14 cellular contexts compared by ENCODE assay signal in genomic region chr6:161444966-161445799, GRCh38.
DNase-seq lines count a peak whose midpoint lies in the region; ATAC-seq and TF ChIP-seq lines count a peak whose summit lies in the region.
"Had no signal": no experiment of that assay in that cellular context is flagged by ENCODE, and none has a peak within 500 bp of the region (broad histone marks: within the 10 kb centered on the region; RNA-seq: fewer than 3 reads in every experiment).

No MANE protein-coding gene starts in this region.

- H3K36me3 Mint-ChIP-seq in brain (peaks cover 2% of the 10 kb centered on the region), mesothelial cell of epicardium (no peaks in the 10 kb centered on the region)

- H3K4me1 ChIP-seq in skeletal muscle tissue (ENCODE audit: control insufficient read depth in 3 of 3, insufficient read depth in 3 of 3, low read length in 3 of 3), result peaks cover 10 to 23% (median 13%) of the 10 kb centered on the region in 3 donors
- H3K4me1 ChIP-seq: colonic mucosa, parathyroid adenoma had no signal

- peak; percentile 39 for DNase-seq in MG63
- no peak for DNase-seq in mesothelial cell of epicardium (ENCODE audit: low spot score in 2 of 2, unreplicated experiment in 2 of 2)
- no peak for DNase-seq in NCI-H2227 treated with DMSO at 0.1 percent for 48 hours (lab: John Stamatoyannopoulos, UW)
- DNase-seq: colonic mucosa, NCI-H1092, SK-N-SH had no signal

- peak overlapping the region; percentile 38 to 72 (median 65) for H3K9ac ChIP-seq in skeletal muscle tissue (ENCODE audit: low read depth in 1 of 3, low read length in 3 of 3)
- H3K9ac ChIP-seq: parathyroid adenoma, SK-N-SH had no signal

- H3K27me3 Mint-ChIP-seq in brain, result peaks cover 3% of the 10 kb centered on the region
- no peaks in the 10 kb centered on the region for H3K27me3 Mint-ChIP-seq in mesothelial cell of epicardium (ENCODE audit: low read depth)
- H3K27me3 Mint-ChIP-seq: B cell had no signal

- H3K36me3 ChIP-seq in MG63 (no peaks in the 10 kb centered on the region), skeletal muscle tissue (ENCODE audit: control insufficient read depth in 3 of 3, insufficient read depth in 3 of 3, low read length in 3 of 3) (no peaks in the 10 kb centered on the region)
- H3K36me3 ChIP-seq: colonic mucosa had no signal

- H3K27me3 ChIP-seq in MG63 (no peaks in the 10 kb centered on the region), skeletal muscle tissue (ENCODE audit: control insufficient read depth in 3 of 3, insufficient read depth in 3 of 3, low read length in 3 of 3) (no peaks in the 10 kb centered on the region)
- H3K27me3 ChIP-seq: colonic mucosa had no signal

- H3K4me3 ChIP-seq in MG63, result no peak overlapping the region
- peak overlapping the region; percentile 45 to 59 (median 50) for H3K4me3 ChIP-seq in skeletal muscle tissue (ENCODE audit: low read length in 3 of 3)
- H3K4me3 ChIP-seq: colonic mucosa, mucosa of descending colon had no signal

- peaks cover 71% of the 10 kb centered on the region for H3K4me1 Mint-ChIP-seq in brain
- H3K4me1 Mint-ChIP-seq in mesothelial cell of epicardium, result peaks cover 38% of the 10 kb centered on the region
- H3K4me1 Mint-ChIP-seq: B cell had no signal

- H3K9me3 ChIP-seq in MG63 (no peaks in the 10 kb centered on the region), skeletal muscle tissue (ENCODE audit: control insufficient read depth in 3 of 3, low read length in 3 of 3) (no peaks in the 10 kb centered on the region)
- H3K9me3 ChIP-seq: colonic mucosa, mucosa of descending colon, SK-N-SH had no signal

- peak overlapping the region; percentile 47 to 83 (median 76) for H3K4me3 Mint-ChIP-seq in brain
- peak overlapping the region; percentile 3 for H3K4me3 Mint-ChIP-seq in mesothelial cell of epicardium
- H3K4me3 Mint-ChIP-seq: B cell, IgD-negative memory B cell had no signal

- peak overlapping the region; percentile 92 to 99 (median 98) for H3K27ac Mint-ChIP-seq in brain
- H3K27ac Mint-ChIP-seq in mesothelial cell of epicardium, result peak overlapping the region; percentile 60
- H3K27ac Mint-ChIP-seq: B cell, IgD-negative memory B cell had no signal

- peak overlapping the region; percentile 30 for H3K27ac ChIP-seq in skeletal muscle tissue (ENCODE audit: low read depth, low read length)
- H3K27ac ChIP-seq: colonic mucosa, parathyroid adenoma had no signal

- ATAC-seq in HG03139 (IDR thresholded peaks at IDR 0.05; ENCODE audit: unreplicated experiment) (no peak), GM18868 (IDR thresholded peaks at IDR 0.05; ENCODE audit: unreplicated experiment) (no peak)
- ATAC-seq: mucosa of descending colon had no signal

- TF ChIP-seq CTCF in brain (conservative IDR thresholded peaks at IDR 0.05) (no peak), mesothelial cell of epicardium (IDR thresholded peaks at IDR 0.05; ENCODE audit: unreplicated experiment) (no peak)

- H3K9me3 Mint-ChIP-seq in brain (peaks cover 0 to 6% (median 4%) of the 10 kb centered on the region in 5 experiments), mesothelial cell of epicardium (peaks cover 3% of the 10 kb centered on the region)
